9 cellular contexts compared by ENCODE assay signal in the genomic region with DNA sequence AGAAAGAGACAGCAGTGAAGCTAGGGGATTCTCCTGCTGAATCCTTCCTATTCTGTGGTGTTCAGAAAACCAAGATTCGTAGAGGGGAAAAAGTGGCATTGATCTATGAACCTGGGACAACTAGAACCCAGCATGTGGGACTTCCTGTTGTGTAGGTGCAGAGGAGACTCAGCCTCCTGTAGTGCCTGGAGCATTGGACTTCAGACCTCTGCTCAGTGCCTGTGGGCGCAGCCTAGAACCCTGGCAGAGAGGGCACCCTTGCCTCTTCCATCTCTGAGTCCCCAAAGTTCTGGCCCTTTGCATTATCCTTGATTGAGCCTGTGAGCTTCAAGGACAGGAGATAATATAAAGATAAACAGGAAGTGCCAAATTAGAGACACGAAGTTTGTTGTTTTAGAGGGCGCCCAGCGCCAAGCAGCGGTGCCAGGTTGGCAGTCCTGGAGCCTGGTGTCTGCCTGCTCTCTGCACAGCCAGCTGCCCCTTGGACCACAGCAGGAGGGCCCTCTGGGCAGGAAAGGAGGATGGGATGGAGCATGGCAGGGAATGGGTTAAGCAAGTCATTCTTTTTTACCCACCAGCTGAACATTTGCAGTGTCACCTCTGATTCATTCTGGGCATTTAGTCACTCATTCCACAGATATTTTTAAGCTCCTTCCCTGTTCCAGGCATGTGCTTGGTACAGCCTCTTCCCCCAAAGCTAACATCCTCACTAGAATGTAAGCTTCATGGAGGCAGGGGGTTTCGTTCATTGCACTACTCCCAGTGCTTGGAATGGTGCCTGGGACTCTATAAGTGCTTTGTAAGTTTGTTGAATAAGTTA. TPM values are rescaled to one million over a fixed set of nuclear protein-coding genes. Genes with fewer than 3 reads are reported as not detected.
DNase-seq lines count a peak whose midpoint lies in the region; TF ChIP-seq lines count a peak whose summit lies in the region.
"Had no signal": no experiment of that assay in that cellular context is flagged by ENCODE, and none has a peak within 500 bp of the region (broad histone marks: within the 10 kb centered on the region; RNA-seq: fewer than 3 reads in every experiment).

No MANE protein-coding gene starts in this region.

- intact Hi-C loops in thyroid gland (cut with DNase I) (no loop called here), stomach (cut with DNase I; ENCODE audit: low total_unique reads) (no loop called here)

- H3K4me1 ChIP-seq in ACC112 (ENCODE audit: control insufficient read depth, insufficient read depth, low read length, unreplicated experiment): peaks cover 11% of the 10 kb centered on the region
- H3K4me1 ChIP-seq in thyroid gland: no peaks in the 10 kb centered on the region
- H3K4me1 ChIP-seq in stomach: no peaks in the 10 kb centered on the region
- H3K4me1 ChIP-seq: right lobe of liver had no signal

- no peak for TF ChIP-seq POLR2A in thyroid gland (IDR thresholded peaks at IDR 0.05)
- TF ChIP-seq POLR2A in stomach (IDR thresholded peaks at IDR 0.05): no peak

- H3K36me3 ChIP-seq in ACC112 (ENCODE audit: insufficient read depth, low read length) (no peaks in the 10 kb centered on the region), thyroid gland (no peaks in the 10 kb centered on the region), WERI-Rb-1 (no peaks in the 10 kb centered on the region), stomach (no peaks in the 10 kb centered on the region)
- H3K36me3 ChIP-seq: right lobe of liver had no signal

- no peak for TF ChIP-seq EP300 in stomach (IDR thresholded peaks at IDR 0.05)

- 75 to 80% methylated on average over 6 to 7 of the region's 7 CpGs for WGBS in thyroid gland, 2 donors
- WGBS in stomach, 5 donors: 63 to 74% (median 71%) methylated on average over 7 of the region's 7 CpGs

- peak overlapping the region; percentile 77 for H2AFZ ChIP-seq in ACC112 (ENCODE audit: low read length, unreplicated experiment)

- H3K27ac ChIP-seq in ACC112 (ENCODE audit: low read depth, low read length) (peak overlapping the region; percentile 53), epithelial cell of prostate (peak overlapping the region; percentile 97), thyroid gland (no peak overlapping the region), WERI-Rb-1 (no peak overlapping the region), stomach (no peak overlapping the region)
- H3K27ac ChIP-seq: right lobe of liver had no signal

- H3K4me3 ChIP-seq in ACC112 (ENCODE audit: low read depth, low read length) (0 out of 2 replicates have a peak overlapping the region, but pooled peaks have one; percentile 5), thyroid gland (replicated peaks in 1 of 3) (no peak overlapping the region), WERI-Rb-1 (ENCODE audit: low read depth, low read length) (no peak overlapping the region), stomach (no peak overlapping the region)
- H3K4me3 ChIP-seq: right lobe of liver had no signal

- H3K9me3 ChIP-seq in thyroid gland: no peaks in the 10 kb centered on the region
- no peaks in the 10 kb centered on the region for H3K9me3 ChIP-seq in WERI-Rb-1 (ENCODE audit: severe bottlenecking)
- no peaks in the 10 kb centered on the region for H3K9me3 ChIP-seq in stomach
- H3K9me3 ChIP-seq: right lobe of liver had no signal

- peak; percentile 41 for DNase-seq in LoVo (ENCODE audit: low spot score)
- DNase-seq in epithelial cell of prostate (ENCODE audit: low read depth, low spot score): peak; percentile 63
- DNase-seq in thyroid gland: no peak
- DNase-seq in WERI-Rb-1: no peak
- no peak for DNase-seq in stomach
- DNase-seq: hippocampal formation, SHP77 had no signal

- no peaks in the 10 kb centered on the region for H3K27me3 ChIP-seq in ACC112 (ENCODE audit: insufficient read depth, low read length)
- H3K27me3 ChIP-seq in thyroid gland: no peaks in the 10 kb centered on the region
- H3K27me3 ChIP-seq in WERI-Rb-1 (ENCODE audit: insufficient read depth, low read depth, severe bottlenecking): no peaks in the 10 kb centered on the region
- H3K27me3 ChIP-seq in stomach: peaks cover 0 to 69% (median 6%) of the 10 kb centered on the region in 3 donors
- H3K27me3 ChIP-seq: right lobe of liver had no signal

- TF ChIP-seq CTCF in thyroid gland (IDR thresholded peaks at IDR 0.05): no peak
- TF ChIP-seq CTCF in WERI-Rb-1 (IDR thresholded peaks at IDR 0.05; ENCODE audit: low read depth, low read length): no peak
- no peak for TF ChIP-seq CTCF in stomach (IDR thresholded peaks at IDR 0.05)

- H3K79me2 ChIP-seq in ACC112 (ENCODE audit: control insufficient read depth, insufficient read depth, low read length, unreplicated experiment): no peaks in the 10 kb centered on the region

RNA-seq across cellular contexts. Expression of a gene that starts 11.9 kb away (rescaled TPM):
- total RNA-seq in thyroid gland (1 to 10 TPM in 1 of 4 donors, under 1 TPM in 3; 0.56 to 5.9 (median 0.96) TPM), stomach (1 to 10 TPM in 1 of 5 donors, under 1 TPM in 1, not detected in 3; 0.92 to 3.0 TPM)
- polyA plus RNA-seq in stomach: under 1 TPM; 0.31 to 0.38 (median 0.31) TPM

RNA-seq across cellular contexts. Expression of a gene that starts 21.8 kb away (rescaled TPM):
- 10 to 100 TPM; 37.0 to 71.5 (median 49.1) TPM for total RNA-seq in thyroid gland
- 10 to 100 TPM in 4 of 5 donors, 1 to 10 TPM in 1; 7.0 to 44.9 (median 22.2) TPM for total RNA-seq in stomach
- 10 to 100 TPM; 30.5 to 38.3 (median 32.1) TPM for polyA plus RNA-seq in stomach

RNA-seq across cellular contexts. Expression of a gene that starts 31.4 kb away (rescaled TPM):
- 1 to 10 TPM in 2 of 4 donors, under 1 TPM in 1, not detected in 1; 0.44 to 3.2 (median 2.0) TPM for total RNA-seq in thyroid gland
- not detected for total RNA-seq in stomach
- polyA plus RNA-seq in stomach: under 1 TPM; 0.31 to 0.75 (median 0.48) TPM

RNA-seq across cellular contexts. Expression of a gene that starts 31.5 kb away (rescaled TPM):
- 10 to 100 TPM; 36.1 to 51.9 (median 39.1) TPM for total RNA-seq in thyroid gland
- 10 to 100 TPM in 4 of 5 donors, 1 to 10 TPM in 1; 7.8 to 85.2 (median 24.6) TPM for total RNA-seq in stomach
- polyA plus RNA-seq in stomach: 10 to 100 TPM; 37.1 to 69.7 (median 38.1) TPM

RNA-seq across cellular contexts. Expression of a gene that starts 33.2 kb away (rescaled TPM):
- 10 to 100 TPM in 3 of 4 donors, 1 to 10 TPM in 1; 7.1 to 14.1 (median 12.3) TPM for total RNA-seq in thyroid gland
- total RNA-seq in stomach: 10 to 100 TPM in 2 of 5 donors, 1 to 10 TPM in 2, under 1 TPM in 1; 0.87 to 22.8 (median 3.1) TPM
- polyA plus RNA-seq in stomach: 10 to 100 TPM in 1 of 3 donors, 1 to 10 TPM in 2; 4.7 to 11.9 (median 8.0) TPM

Comparison
In these comparisons a context has a peak if more than half of its experiments do, and no peak if none do; other contexts are left out.
1. H3K27ac ChIP-seq: peak in ACC112 (single experiment) and epithelial cell of prostate (single experiment); none in thyroid gland (0 of 3), WERI-Rb-1 (single experiment) and stomach (0 of 5).
2. DNase-seq: peak in LoVo (single experiment) and epithelial cell of prostate (single experiment); none in thyroid gland (0 of 2), WERI-Rb-1 (single experiment) and stomach (single experiment).